ENCODE assay signal across 9 cellular contexts in genomic region chr20:63893999-63894357, GRCh38. TPM values are rescaled to one million over a fixed set of nuclear protein-coding genes. Genes with fewer than 3 reads are reported as not detected.
DNase-seq lines count a peak whose midpoint lies in the region; ATAC-seq and TF ChIP-seq lines count a peak whose summit lies in the region.
"Had no signal": no experiment of that assay in that cellular context is flagged by ENCODE, and none has a peak within 500 bp of the region (broad histone marks: within the 10 kb centered on the region; RNA-seq: fewer than 3 reads in every experiment).

No MANE protein-coding gene starts in this region.

- CTCF ChIA-PET in A673 (lab: Charles Lee): no interaction called here

- H3K4me1 Mint-ChIP-seq in IgD-negative memory B cell: peaks cover 21 to 29% (median 22%) of the 10 kb centered on the region in 3 donors

- H3K27ac ChIP-seq in A673 (ENCODE audit: low read depth, low read length, poor library complexity, severe bottlenecking) (no peak overlapping the region), caudate nucleus (ENCODE audit: low read depth, low read length) (peak overlapping the region; percentile 20), muscle layer of duodenum (ENCODE audit: low read length) (peak overlapping the region; percentile 3)

- H3K4me1 ChIP-seq in A673 (ENCODE audit: insufficient read depth, low read length, poor library complexity, severe bottlenecking): peaks cover 9% of the 10 kb centered on the region
- peaks cover 16 to 29% of the 10 kb centered on the region in 2 donors for H3K4me1 ChIP-seq in muscle layer of duodenum (ENCODE audit: control insufficient read depth in 1 of 2, insufficient read depth in 2 of 2, low read length in 2 of 2)

- ATAC-seq in GM19463 (IDR thresholded peaks at IDR 0.05; ENCODE audit: unreplicated experiment): no peak

- no peaks in the 10 kb centered on the region for H3K27me3 Mint-ChIP-seq in IgD-negative memory B cell

- no peaks in the 10 kb centered on the region for H3K27me3 ChIP-seq in A673 (replicated peaks; ENCODE audit: insufficient read depth, low read depth, low read length, poor library complexity)
- H3K27me3 ChIP-seq in muscle layer of duodenum (ENCODE audit: low read depth, low read length): no peaks in the 10 kb centered on the region

- H3K36me3 Mint-ChIP-seq in IgD-negative memory B cell: peaks cover 2% of the 10 kb centered on the region

- no peaks in the 10 kb centered on the region for H3K9me3 Mint-ChIP-seq in IgD-negative memory B cell

- intact Hi-C loops in A673 (cut with micrococcal nuclease; ENCODE audit: unreplicated experiment): no loop called here

- peak overlapping the region in 2 of 3 donors; percentile 23 to 65 for H3K27ac Mint-ChIP-seq in IgD-negative memory B cell

- DNase-seq in A673 (ENCODE audit: low spot score): no peak
- DNase-seq in caudate nucleus (lab: John Stamatoyannopoulos, UW): peak in 1 of 61 donors; percentile 43
- no peak for DNase-seq in AML-193 (lab: John Stamatoyannopoulos, UW)
- DNase-seq in GM03348 (ENCODE audit: low spot score): no peak
- DNase-seq in stimulated activated CD4-positive, alpha-beta T cell treated with anti-CD3 and anti-CD28 coated beads, Interleukin-2, amount 100 ng/mL, for 48 hours: no peak

- no TSS peak for BruUV-seq in A673 (replicated peaks; lab: Mats Ljungman, UMichigan)

- H3K4me3 ChIP-seq in A673 (ENCODE audit: low read depth, low read length, poor library complexity, severe bottlenecking): peak overlapping the region; percentile 67
- H3K4me3 ChIP-seq in muscle layer of duodenum (ENCODE audit: low read depth in 1 of 2, low read length in 2 of 2): peak overlapping the region in 1 of 2 donors; percentile 66

- H3K9me3 ChIP-seq in A673 (ENCODE audit: low read depth, low read length, poor library complexity, severe bottlenecking): no peaks in the 10 kb centered on the region
- no peaks in the 10 kb centered on the region for H3K9me3 ChIP-seq in muscle layer of duodenum (ENCODE audit: control insufficient read depth in 1 of 2, low read length in 2 of 2)

- POLR2A ChIA-PET in A673 (lab: Charles Lee; ENCODE audit: low non-redundant PET): no interaction called here

- H3K36me3 ChIP-seq in A673 (ENCODE audit: insufficient read depth, low read length, poor library complexity, severe bottlenecking): peaks cover 10% of the 10 kb centered on the region
- H3K36me3 ChIP-seq in muscle layer of duodenum (ENCODE audit: control insufficient read depth in 1 of 2, insufficient read depth in 2 of 2, low read length in 2 of 2): peaks cover 18 to 29% of the 10 kb centered on the region in 2 donors

- no peak for TF ChIP-seq CTCF in A673 (conservative IDR thresholded peaks at IDR 0.05; ENCODE audit: low read depth, low read length)

- H3K4me3 Mint-ChIP-seq in IgD-negative memory B cell: peak overlapping the region in 3 of 4 donors; percentile 71 to 83 (median 82)

RNA-seq across cellular contexts. Expression of gene DNAJC5, which starts 0.9 kb away (rescaled TPM):
- 43.6 and 44.9 TPM in 2 replicates for total RNA-seq in A673 (2021)
- polyA plus RNA-seq in IgD-negative memory B cell: 5.2 TPM

RNA-seq across cellular contexts. Expression of gene TPD52L2, which starts 28.9 kb away (rescaled TPM):
- 80.1 and 89.9 TPM in 2 replicates for total RNA-seq in A673 (2021)
- 80.4 TPM for polyA plus RNA-seq in IgD-negative memory B cell

RNA-seq across cellular contexts. Expression of gene ABHD16B, which starts 32.7 kb away (rescaled TPM):
- not detected in 2 replicates for total RNA-seq in A673 (2021)
- polyA plus RNA-seq in IgD-negative memory B cell: 0.19 TPM
- total RNA-seq: lung microvascular endothelial cell had no signal
